ENCODE assay signal across 20 cellular contexts in genomic region chr11:32817843-32818183, GRCh38. TPM values are rescaled to one million over a fixed set of nuclear protein-coding genes. Genes with fewer than 3 reads are reported as not detected.
DNase-seq lines count a peak whose midpoint lies in the region; ATAC-seq and FAIRE-seq lines count a peak whose summit lies in the region.
"Had no signal": no experiment of that assay in that cellular context is flagged by ENCODE, and none has a peak within 500 bp of the region (broad histone marks: within the 10 kb centered on the region; RNA-seq: fewer than 3 reads in every experiment).

No MANE protein-coding gene starts in this region.

- FAIRE-seq in RCC 7860 (lab: Jason Lieb, UNC) = no peak
- FAIRE-seq: GM18507, H1 had no signal

- DNase-seq in stimulated activated CD4-positive, alpha-beta T cell treated with anti-CD3 and anti-CD28 coated beads, Interleukin-1b, Interleukin-23, amount 100 ng/mL, for 48 hours = peak; percentile 14
- DNase-seq in stimulated activated CD4-positive, alpha-beta T cell treated with anti-CD3 and anti-CD28 coated beads, Interleukin-4, amount 100 ng/mL, for 1 hour = no peak
- DNase-seq in M059J (ENCODE audit: low read depth) (peak; percentile 9), RCC 7860 (ENCODE audit: low spot score) (no peak)
- DNase-seq: CD4-positive, alpha-beta T cell; COR-L47; MM.1S; NCI-H1105 treated with DMSO at 0.1 percent for 48 hours; NCI-H2029 treated with DMSO at 0.1 percent for 48 hours; NCI-H510A treated with DMSO at 0.1 percent for 48 hours; NCI-H748 treated with DMSO at 0.1 percent for 48 hours had no signal

- ATAC-seq in esophagus mucosa = peak; percentile 55
- ATAC-seq in HG03571 (IDR thresholded peaks at IDR 0.05; ENCODE audit: unreplicated experiment) = no peak
- no peak for ATAC-seq in GM21576 (IDR thresholded peaks at IDR 0.05; ENCODE audit: unreplicated experiment)
- ATAC-seq: Panc1 had no signal

RNA-seq across cellular contexts. Expression of gene PRRG4, which starts 11.9 kb away (rescaled TPM):
- 4.4 and 4.7 TPM in 2 replicates for total RNA-seq in M059J (2014; rRNA removed; shearing (Covaris generic))
- 36.9 TPM for total RNA-seq in esophagus mucosa

RNA-seq across cellular contexts. Expression of gene CCDC73, which starts 23.4 kb away (rescaled TPM):
- total RNA-seq in M059J (2014; rRNA removed; shearing (Covaris generic)) = not detected in 2 replicates
- 0.40 TPM for total RNA-seq in esophagus mucosa
- total RNA-seq: A673; CD4-positive, alpha-beta T cell; G401; H1; LHCN-M2 had no signal

Comparison
In these comparisons a context has a peak if more than half of its experiments do, and no peak if none do; other contexts are left out.
1. DNase-seq: peak in stimulated activated CD4-positive, alpha-beta T cell treated with anti-CD3 and anti-CD28 coated beads, Interleukin-1b, Interleukin-23, amount 100 ng/mL, for 48 hours (single experiment) and M059J (single experiment); none in stimulated activated CD4-positive, alpha-beta T cell treated with anti-CD3 and anti-CD28 coated beads, Interleukin-4, amount 100 ng/mL, for 1 hour (single experiment) and RCC 7860 (single experiment).